24 cellular contexts compared by ENCODE assay signal in genomic region chr4:11729548-11729947, GRCh38.
A peak's percentile ranks its signal among the peaks of the same experiment; 100 is the strongest.
DNase-seq lines count a peak whose midpoint lies in the region; ATAC-seq, FAIRE-seq and TF ChIP-seq lines count a peak whose summit lies in the region.
"Had no signal": no experiment of that assay in that cellular context is flagged by ENCODE, and none has a peak within 500 bp of the region (broad histone marks: within the 10 kb centered on the region; RNA-seq: fewer than 3 reads in every experiment).

No MANE protein-coding gene starts in this region.

- TF ChIP-seq CTCF in H1 (IDR thresholded peaks at IDR 0.05; ENCODE audit: control extremely low read depth in 1 of 3, insufficient read depth in 1 of 3, low read depth in 1 of 3, low read length in 3 of 3) (no peak), transverse colon (IDR thresholded peaks at IDR 0.05) (no peak)

- no peak overlapping the region for H3K14ac ChIP-seq in H1 (ENCODE audit: insufficient read length)

- intact Hi-C loops in transverse colon (cut with DNase I; ENCODE audit: low total_unique reads): no loop called here

- no peak overlapping the region for H3K9ac ChIP-seq in H1 (replicated peaks in 1 of 4; ENCODE audit: extremely low read depth in 1 of 4, low read depth in 3 of 4, low read length in 3 of 4)

- no peak overlapping the region for H2BK20ac ChIP-seq in H1 (ENCODE audit: low read length)

- H4K5ac ChIP-seq in H1 (ENCODE audit: insufficient read length, low read depth, low read length): no peak overlapping the region

- no peak overlapping the region for H3K23ac ChIP-seq in H1 (ENCODE audit: insufficient read length)

- no peaks in the 10 kb centered on the region for H3K79me2 ChIP-seq in H1 (ENCODE audit: control insufficient read depth in 1 of 2, insufficient read depth in 2 of 2, low read length in 2 of 2)

- H2AFZ ChIP-seq in H1 (ENCODE audit: low read length): 0 out of 2 replicates have a peak overlapping the region, but pooled peaks have one; percentile 33

- H3K4me1 ChIP-seq in H1 (replicated peaks in 1 of 4; ENCODE audit: control insufficient read depth in 3 of 4, insufficient read depth in 4 of 4, low read length in 3 of 4) (no peaks in the 10 kb centered on the region), transverse colon (peaks cover 0 to 5% (median 2%) of the 10 kb centered on the region in 4 donors)
- H3K4me1 ChIP-seq: body of pancreas, left lung, spleen, upper lobe of right lung had no signal

- H3K36me3 ChIP-seq in H1 (ENCODE audit: control insufficient read depth in 2 of 4, insufficient read depth in 4 of 4, low read length in 3 of 4) (no peaks in the 10 kb centered on the region), transverse colon (no peaks in the 10 kb centered on the region)
- H3K36me3 ChIP-seq: left lung, spleen, upper lobe of right lung, WERI-Rb-1 had no signal

- no peak overlapping the region for H2BK120ac ChIP-seq in H1 (replicated peaks; ENCODE audit: low read depth, low read length)

- no peak for FAIRE-seq in H1 (lab: Jason Lieb, UNC)

- TF ChIP-seq EP300 in H1 (IDR thresholded peaks at IDR 0.05; ENCODE audit: borderline replicate concordance in 1 of 2, low read depth in 2 of 2, low read length in 2 of 2) (no peak), transverse colon (IDR thresholded peaks at IDR 0.05; ENCODE audit: low read depth) (no peak)

- TF ChIP-seq POLR2A in H1 (IDR thresholded peaks at IDR 0.05; ENCODE audit: control extremely low read depth in 1 of 2, low read depth in 2 of 2, low read length in 2 of 2) (no peak), transverse colon (IDR thresholded peaks at IDR 0.05) (no peak)

- no peak for ATAC-seq in HG02610 (IDR thresholded peaks at IDR 0.05; ENCODE audit: unreplicated experiment)
- ATAC-seq: activated naive CD8-positive, alpha-beta T cell treated with anti-CD3 and anti-CD28 coated beads, Interleukin-2, amount 50 U/mL, for 24 hours; activated T-cell treated with anti-CD3 and anti-CD28 coated beads, Interleukin-2, amount 50 U/mL, for 4 hours; body of pancreas; left lung; Panc1; upper lobe of right lung had no signal

- H2AK5ac ChIP-seq in H1 (ENCODE audit: low read depth, low read length): no peak overlapping the region

- no peaks in the 10 kb centered on the region for H3K9me3 ChIP-seq in H1 (ENCODE audit: insufficient read depth in 2 of 2, low read depth in 1 of 2, low read length in 1 of 2)
- H3K9me3 ChIP-seq in transverse colon: no peaks in the 10 kb centered on the region
- H3K9me3 ChIP-seq: body of pancreas, left lung, spleen, upper lobe of right lung had no signal

- H4K20me1 ChIP-seq in H1 (replicated peaks in 1 of 2; ENCODE audit: control insufficient read depth in 1 of 2, insufficient read depth in 2 of 2, low read length in 2 of 2): no peaks in the 10 kb centered on the region

- no peak overlapping the region for H2BK12ac ChIP-seq in H1 (ENCODE audit: low read depth, low read length)

- POLR2A ChIA-PET in H1 (lab: Charles Lee; ENCODE audit: partially characterized antibody): no interaction called here

- H3K4me3 ChIP-seq in H1 (ENCODE audit: extremely low read depth in 1 of 4, insufficient read depth in 2 of 4, low read depth in 3 of 4, low read length in 4 of 4) (no peak overlapping the region), transverse colon (no peak overlapping the region)
- H3K4me3 ChIP-seq: body of pancreas, left lung, spleen, upper lobe of right lung had no signal

- CTCF ChIA-PET in H1 (lab: Charles Lee; ENCODE audit: partially characterized antibody): interaction anchor here (0.9 to 2.5 kb wide), 2 partner anchors 10 to 27 kb away, joined by 3 to 11 read pairs; no protein-coding TSS in a partner anchor

- no peak overlapping the region for H3K4me2 ChIP-seq in H1 (ENCODE audit: insufficient read depth in 1 of 2, low read depth in 2 of 2, low read length in 2 of 2)

- in situ Hi-C loops in transverse colon (cut with MboI; ENCODE audit: low pct_ligation_motif_present in 1 of 4, low pct_unique_long_range_greater_than_20kb in 1 of 4, low sequenced_read_pairs in 3 of 4): no loop called here

- no peaks in the 10 kb centered on the region for H3K27me3 ChIP-seq in H1 (replicated peaks in 1 of 4; ENCODE audit: control insufficient read depth in 3 of 4, extremely low read depth in 1 of 4, insufficient read depth in 3 of 4, low read length in 3 of 4)
- H3K27me3 ChIP-seq in transverse colon: no peaks in the 10 kb centered on the region
- H3K27me3 ChIP-seq: body of pancreas, left lung, spleen, upper lobe of right lung had no signal

- WGBS in H1 (ENCODE audit: extremely low coverage in 1 of 2, insufficient coverage in 1 of 2, insufficient read length in 1 of 2, insufficient replicate concordance in 2 of 2, low coverage in 1 of 2, low lambda C conversion rate in 2 of 2, missing lambda C conversion rate in 1 of 2), 2 experiments: 94% methylated on average over 1 of the region's 1 CpG; no CpG with 5 or more reads in 1 of the 2 experiments
- 0 to 31% methylated on average over 1 of the region's 1 CpG for WGBS in transverse colon (ENCODE audit: low coverage in 1 of 2), 2 donors

- no peak overlapping the region for H3K27ac ChIP-seq in H1 (ENCODE audit: low read depth, low read length)
- peak overlapping the region; percentile 10 to 45 (median 23) for H3K27ac ChIP-seq in transverse colon
- H3K27ac ChIP-seq: body of pancreas, epithelial cell of prostate, left lung, spleen, upper lobe of right lung, WERI-Rb-1 had no signal

- H4K8ac ChIP-seq in H1 (ENCODE audit: extremely low read depth, insufficient read depth, low read length): no peak overlapping the region

- no peaks in the 10 kb centered on the region for H3K23me2 ChIP-seq in H1 (ENCODE audit: low read depth, low read length)

- no peak overlapping the region for H3K56ac ChIP-seq in H1 (replicated peaks; ENCODE audit: insufficient read length, low read depth, low read length)

- H3K18ac ChIP-seq in H1 (ENCODE audit: extremely low read depth, low read length): no peak overlapping the region

- H2BK15ac ChIP-seq in H1 (ENCODE audit: low read length): no peak overlapping the region

- no peak for TF ChIP-seq RAD21 in H1 (IDR thresholded peaks at IDR 0.05 in 1 of 2, conservative IDR thresholded peaks at IDR 0.05 in 1 of 2; ENCODE audit: low read depth in 2 of 2, low read length in 2 of 2)

- H3K79me1 ChIP-seq in H1 (ENCODE audit: low read depth, low read length): no peaks in the 10 kb centered on the region

- H2BK5ac ChIP-seq in H1 (ENCODE audit: low read depth, low read length): no peak overlapping the region

- no peak overlapping the region for H4K91ac ChIP-seq in H1 (replicated peaks; ENCODE audit: insufficient read length, low read length)

- no peak overlapping the region for H3K4ac ChIP-seq in H1 (replicated peaks; ENCODE audit: insufficient read length, low read depth, low read length)

- DNase-seq in LoVo (ENCODE audit: low spot score): peak; percentile 10
- no peak for DNase-seq in H1 (ENCODE audit: low read depth in 1 of 2, low spot score in 2 of 2)
- peak; percentile 44 for DNase-seq in iris pigment epithelial cell (ENCODE audit: low read depth)
- DNase-seq in transverse colon: no peak
- DNase-seq in NCI-H2227 (lab: John Stamatoyannopoulos, UW; ENCODE audit: unreplicated experiment): no peak
- no peak for DNase-seq in activated CD4-positive, alpha-beta T cell treated with anti-CD3 and anti-CD28 coated beads, Interleukin-2, amount 50 U/mL, for 48 hours
- DNase-seq: activated CD4-positive, alpha-beta T cell treated with anti-CD3 and anti-CD28 coated beads, Interleukin-2, amount 10 ng/mL, durations not matched to agents 24 days and 14 days; activated gamma-delta T cell treated with Interleukin-2 at 50 U/mL for 16 hours; activated naive CD8-positive, alpha-beta T cell treated with anti-CD3 and anti-CD28 coated beads, Interleukin-2, amount 50 U/mL, for 24 hours; activated T-cell treated with anti-CD3 and anti-CD28 coated beads, Interleukin-2, amount 50 U/mL, for 4 hours; body of pancreas; effector CD4-positive, alpha-beta T cell; left lung; NCI-H1092 treated with DMSO at 0.1 percent for 48 hours; NCI-H1930; NCI-H526 treated with DMSO at 0.1 percent for 48 hours; SIG-M5; spleen; T-helper 9 cell; upper lobe of right lung; WERI-Rb-1 had no signal

TF ChIP-seq in H1, 55 proteins besides CTCF, POLR2A, EP300 and RAD21 (continues in another document):
- TF ChIP-seq KDM1A (IDR thresholded peaks at IDR 0.05; ENCODE audit: borderline replicate concordance, low read length) (no peak), ASH2L (IDR thresholded peaks at IDR 0.05; ENCODE audit: low read length) (no peak), SIRT6 (IDR thresholded peaks at IDR 0.05; ENCODE audit: low read length) (no peak), POU5F1 (IDR thresholded peaks at IDR 0.05; ENCODE audit: low read depth, low read length) (no peak), KDM5A (IDR thresholded peaks at IDR 0.05; ENCODE audit: low read length) (no peak), CBX5 (IDR thresholded peaks at IDR 0.05; ENCODE audit: low read depth, low read length) (no peak), HDAC6 (IDR thresholded peaks at IDR 0.05; ENCODE audit: low read depth, low read length) (no peak), PHF8 (conservative IDR thresholded peaks at IDR 0.05; ENCODE audit: low read depth, low read length) (no peak), HDAC2 (IDR thresholded peaks at IDR 0.05; ENCODE audit: borderline replicate concordance in 1 of 2, low read depth in 2 of 2, low read length in 2 of 2) (no peak), ATF2 (IDR thresholded peaks at IDR 0.05; ENCODE audit: low read length) (no peak), CBX8 (IDR thresholded peaks at IDR 0.05; ENCODE audit: borderline replicate concordance, low read depth, low read length) (no peak), SP1 (IDR thresholded peaks at IDR 0.05; ENCODE audit: low read depth, low read length) (no peak), CEBPB (IDR thresholded peaks at IDR 0.05; ENCODE audit: low read depth, low read length) (no peak), GABPA (IDR thresholded peaks at IDR 0.05; ENCODE audit: borderline replicate concordance, insufficient read depth, low read length) (no peak), JUND (IDR thresholded peaks at IDR 0.05; ENCODE audit: low read length) (no peak)

Comparison
In these comparisons a context has a peak if more than half of its experiments do, and no peak if none do; other contexts are left out.
1. DNase-seq: peak in LoVo (single experiment) and iris pigment epithelial cell (single experiment); none in H1 (0 of 2), transverse colon (single experiment), NCI-H2227 (single experiment) and activated CD4-positive, alpha-beta T cell treated with anti-CD3 and anti-CD28 coated beads, Interleukin-2, amount 50 U/mL, for 48 hours (0 of 2).